In genomic region chr1:167826127-167826526, GRCh38 we compare ENCODE assay signal across 1 cellular context.
A peak's percentile ranks its signal among the peaks of the same experiment; 100 is the strongest.
TF ChIP-seq lines count a peak whose summit lies in the region.

No MANE protein-coding gene starts in this region.

TF ChIP-seq in K562, 482 proteins besides CTCF, POLR2A, EP300 and RAD21 (continued from another document and continues in another):
- TF ChIP-seq, protein P1, sequence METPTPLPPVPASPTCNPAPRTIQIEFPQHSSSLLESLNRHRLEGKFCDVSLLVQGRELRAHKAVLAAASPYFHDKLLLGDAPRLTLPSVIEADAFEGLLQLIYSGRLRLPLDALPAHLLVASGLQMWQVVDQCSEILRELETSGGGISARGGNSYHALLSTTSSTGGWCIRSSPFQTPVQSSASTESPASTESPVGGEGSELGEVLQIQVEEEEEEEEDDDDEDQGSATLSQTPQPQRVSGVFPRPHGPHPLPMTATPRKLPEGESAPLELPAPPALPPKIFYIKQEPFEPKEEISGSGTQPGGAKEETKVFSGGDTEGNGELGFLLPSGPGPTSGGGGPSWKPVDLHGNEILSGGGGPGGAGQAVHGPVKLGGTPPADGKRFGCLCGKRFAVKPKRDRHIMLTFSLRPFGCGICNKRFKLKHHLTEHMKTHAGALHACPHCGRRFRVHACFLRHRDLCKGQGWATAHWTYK (CRISPR knock-in tag; IDR thresholded peaks at IDR 0.05): no peak
- TF ChIP-seq ARID2 (IDR thresholded peaks at IDR 0.05) (no peak), ZNF3 (CRISPR knock-in tag; IDR thresholded peaks at IDR 0.05) (no peak), COPS2 (conservative IDR thresholded peaks at IDR 0.05) (no peak), ZNF318 (IDR thresholded peaks at IDR 0.05; ENCODE audit: borderline replicate concordance in 1 of 2, low read depth in 1 of 2) (no peak), FOXK2 (conservative IDR thresholded peaks at IDR 0.05 in 1 of 2, IDR thresholded peaks at IDR 0.05 in 1 of 2; ENCODE audit: low read depth in 2 of 2) (peak; percentile 59 to 61; a peak in 3 of 4 replicates), NCOA4 (IDR thresholded peaks at IDR 0.05; ENCODE audit: partially characterized antibody) (no peak), ZNF134 (CRISPR knock-in tag; conservative IDR thresholded peaks at IDR 0.05) (0 out of 2 replicates have a peak, but pooled peaks have one; percentile 9), NELFE (IDR thresholded peaks at IDR 0.05; ENCODE audit: insufficient read depth, insufficient read length) (no peak), U2AF1 (optimal IDR thresholded peaks at IDR 0.05; ENCODE audit: low read depth, low read length) (no peak), ZNF668 (CRISPR knock-in tag; IDR thresholded peaks at IDR 0.05) (peak; percentile 35; the same call in 1 of the 2 replicates), ETV5 (CRISPR knock-in tag; IDR thresholded peaks at IDR 0.05; ENCODE audit: low read depth) (no peak), GATA2 (CRISPR knock-in tag; IDR thresholded peaks at IDR 0.05) (no peak), ZNF561 (CRISPR knock-in tag; conservative IDR thresholded peaks at IDR 0.05) (no peak), BCL6 (CRISPR knock-in tag; IDR thresholded peaks at IDR 0.05) (no peak), ZBTB5 (IDR thresholded peaks at IDR 0.05) (no peak), TAF9B (IDR thresholded peaks at IDR 0.05; ENCODE audit: partially characterized antibody) (no peak), HSF4 (CRISPR knock-in tag; IDR thresholded peaks at IDR 0.05; ENCODE audit: borderline replicate concordance) (peak; percentile 23; the same call in 1 of the 2 replicates), CSDE1 (IDR thresholded peaks at IDR 0.05) (no peak), U2AF2 (optimal IDR thresholded peaks at IDR 0.05; ENCODE audit: low read depth, low read length) (no peak), ID3 (CRISPR knock-in tag; IDR thresholded peaks at IDR 0.05) (no peak), ID3 (tag; IDR thresholded peaks at IDR 0.05) (no peak), YY1 (IDR thresholded peaks at IDR 0.05; ENCODE audit: borderline replicate concordance in 1 of 3, control insufficient read depth in 1 of 3, extremely low read depth in 1 of 3, insufficient read depth in 3 of 3, insufficient read length in 1 of 3, insufficient replicate concordance in 2 of 3, low read depth in 1 of 3, low read length in 2 of 3) (no peak), KAT2B (IDR thresholded peaks at IDR 0.05; ENCODE audit: low read depth, low read length) (no peak), ZNF311 (CRISPR knock-in tag; IDR thresholded peaks at IDR 0.05) (no peak), ETS2 (tag; IDR thresholded peaks at IDR 0.05; ENCODE audit: borderline replicate concordance, poor library complexity, severe bottlenecking) (no peak)
- TF ChIP-seq, protein P2, sequence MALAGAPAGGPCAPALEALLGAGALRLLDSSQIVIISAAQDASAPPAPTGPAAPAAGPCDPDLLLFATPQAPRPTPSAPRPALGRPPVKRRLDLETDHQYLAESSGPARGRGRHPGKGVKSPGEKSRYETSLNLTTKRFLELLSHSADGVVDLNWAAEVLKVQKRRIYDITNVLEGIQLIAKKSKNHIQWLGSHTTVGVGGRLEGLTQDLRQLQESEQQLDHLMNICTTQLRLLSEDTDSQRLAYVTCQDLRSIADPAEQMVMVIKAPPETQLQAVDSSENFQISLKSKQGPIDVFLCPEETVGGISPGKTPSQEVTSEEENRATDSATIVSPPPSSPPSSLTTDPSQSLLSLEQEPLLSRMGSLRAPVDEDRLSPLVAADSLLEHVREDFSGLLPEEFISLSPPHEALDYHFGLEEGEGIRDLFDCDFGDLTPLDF (CRISPR knock-in tag; IDR thresholded peaks at IDR 0.05): no peak
- TF ChIP-seq, protein P3, sequence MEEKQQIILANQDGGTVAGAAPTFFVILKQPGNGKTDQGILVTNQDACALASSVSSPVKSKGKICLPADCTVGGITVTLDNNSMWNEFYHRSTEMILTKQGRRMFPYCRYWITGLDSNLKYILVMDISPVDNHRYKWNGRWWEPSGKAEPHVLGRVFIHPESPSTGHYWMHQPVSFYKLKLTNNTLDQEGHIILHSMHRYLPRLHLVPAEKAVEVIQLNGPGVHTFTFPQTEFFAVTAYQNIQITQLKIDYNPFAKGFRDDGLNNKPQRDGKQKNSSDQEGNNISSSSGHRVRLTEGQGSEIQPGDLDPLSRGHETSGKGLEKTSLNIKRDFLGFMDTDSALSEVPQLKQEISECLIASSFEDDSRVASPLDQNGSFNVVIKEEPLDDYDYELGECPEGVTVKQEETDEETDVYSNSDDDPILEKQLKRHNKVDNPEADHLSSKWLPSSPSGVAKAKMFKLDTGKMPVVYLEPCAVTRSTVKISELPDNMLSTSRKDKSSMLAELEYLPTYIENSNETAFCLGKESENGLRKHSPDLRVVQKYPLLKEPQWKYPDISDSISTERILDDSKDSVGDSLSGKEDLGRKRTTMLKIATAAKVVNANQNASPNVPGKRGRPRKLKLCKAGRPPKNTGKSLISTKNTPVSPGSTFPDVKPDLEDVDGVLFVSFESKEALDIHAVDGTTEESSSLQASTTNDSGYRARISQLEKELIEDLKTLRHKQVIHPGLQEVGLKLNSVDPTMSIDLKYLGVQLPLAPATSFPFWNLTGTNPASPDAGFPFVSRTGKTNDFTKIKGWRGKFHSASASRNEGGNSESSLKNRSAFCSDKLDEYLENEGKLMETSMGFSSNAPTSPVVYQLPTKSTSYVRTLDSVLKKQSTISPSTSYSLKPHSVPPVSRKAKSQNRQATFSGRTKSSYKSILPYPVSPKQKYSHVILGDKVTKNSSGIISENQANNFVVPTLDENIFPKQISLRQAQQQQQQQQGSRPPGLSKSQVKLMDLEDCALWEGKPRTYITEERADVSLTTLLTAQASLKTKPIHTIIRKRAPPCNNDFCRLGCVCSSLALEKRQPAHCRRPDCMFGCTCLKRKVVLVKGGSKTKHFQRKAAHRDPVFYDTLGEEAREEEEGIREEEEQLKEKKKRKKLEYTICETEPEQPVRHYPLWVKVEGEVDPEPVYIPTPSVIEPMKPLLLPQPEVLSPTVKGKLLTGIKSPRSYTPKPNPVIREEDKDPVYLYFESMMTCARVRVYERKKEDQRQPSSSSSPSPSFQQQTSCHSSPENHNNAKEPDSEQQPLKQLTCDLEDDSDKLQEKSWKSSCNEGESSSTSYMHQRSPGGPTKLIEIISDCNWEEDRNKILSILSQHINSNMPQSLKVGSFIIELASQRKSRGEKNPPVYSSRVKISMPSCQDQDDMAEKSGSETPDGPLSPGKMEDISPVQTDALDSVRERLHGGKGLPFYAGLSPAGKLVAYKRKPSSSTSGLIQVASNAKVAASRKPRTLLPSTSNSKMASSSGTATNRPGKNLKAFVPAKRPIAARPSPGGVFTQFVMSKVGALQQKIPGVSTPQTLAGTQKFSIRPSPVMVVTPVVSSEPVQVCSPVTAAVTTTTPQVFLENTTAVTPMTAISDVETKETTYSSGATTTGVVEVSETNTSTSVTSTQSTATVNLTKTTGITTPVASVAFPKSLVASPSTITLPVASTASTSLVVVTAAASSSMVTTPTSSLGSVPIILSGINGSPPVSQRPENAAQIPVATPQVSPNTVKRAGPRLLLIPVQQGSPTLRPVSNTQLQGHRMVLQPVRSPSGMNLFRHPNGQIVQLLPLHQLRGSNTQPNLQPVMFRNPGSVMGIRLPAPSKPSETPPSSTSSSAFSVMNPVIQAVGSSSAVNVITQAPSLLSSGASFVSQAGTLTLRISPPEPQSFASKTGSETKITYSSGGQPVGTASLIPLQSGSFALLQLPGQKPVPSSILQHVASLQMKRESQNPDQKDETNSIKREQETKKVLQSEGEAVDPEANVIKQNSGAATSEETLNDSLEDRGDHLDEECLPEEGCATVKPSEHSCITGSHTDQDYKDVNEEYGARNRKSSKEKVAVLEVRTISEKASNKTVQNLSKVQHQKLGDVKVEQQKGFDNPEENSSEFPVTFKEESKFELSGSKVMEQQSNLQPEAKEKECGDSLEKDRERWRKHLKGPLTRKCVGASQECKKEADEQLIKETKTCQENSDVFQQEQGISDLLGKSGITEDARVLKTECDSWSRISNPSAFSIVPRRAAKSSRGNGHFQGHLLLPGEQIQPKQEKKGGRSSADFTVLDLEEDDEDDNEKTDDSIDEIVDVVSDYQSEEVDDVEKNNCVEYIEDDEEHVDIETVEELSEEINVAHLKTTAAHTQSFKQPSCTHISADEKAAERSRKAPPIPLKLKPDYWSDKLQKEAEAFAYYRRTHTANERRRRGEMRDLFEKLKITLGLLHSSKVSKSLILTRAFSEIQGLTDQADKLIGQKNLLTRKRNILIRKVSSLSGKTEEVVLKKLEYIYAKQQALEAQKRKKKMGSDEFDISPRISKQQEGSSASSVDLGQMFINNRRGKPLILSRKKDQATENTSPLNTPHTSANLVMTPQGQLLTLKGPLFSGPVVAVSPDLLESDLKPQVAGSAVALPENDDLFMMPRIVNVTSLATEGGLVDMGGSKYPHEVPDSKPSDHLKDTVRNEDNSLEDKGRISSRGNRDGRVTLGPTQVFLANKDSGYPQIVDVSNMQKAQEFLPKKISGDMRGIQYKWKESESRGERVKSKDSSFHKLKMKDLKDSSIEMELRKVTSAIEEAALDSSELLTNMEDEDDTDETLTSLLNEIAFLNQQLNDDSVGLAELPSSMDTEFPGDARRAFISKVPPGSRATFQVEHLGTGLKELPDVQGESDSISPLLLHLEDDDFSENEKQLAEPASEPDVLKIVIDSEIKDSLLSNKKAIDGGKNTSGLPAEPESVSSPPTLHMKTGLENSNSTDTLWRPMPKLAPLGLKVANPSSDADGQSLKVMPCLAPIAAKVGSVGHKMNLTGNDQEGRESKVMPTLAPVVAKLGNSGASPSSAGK (IDR thresholded peaks at IDR 0.05): peak; percentile 11; the same call in 1 of the 2 replicates
